Comparison of ENCODE assay signal across 8 cellular contexts in the genomic region with DNA sequence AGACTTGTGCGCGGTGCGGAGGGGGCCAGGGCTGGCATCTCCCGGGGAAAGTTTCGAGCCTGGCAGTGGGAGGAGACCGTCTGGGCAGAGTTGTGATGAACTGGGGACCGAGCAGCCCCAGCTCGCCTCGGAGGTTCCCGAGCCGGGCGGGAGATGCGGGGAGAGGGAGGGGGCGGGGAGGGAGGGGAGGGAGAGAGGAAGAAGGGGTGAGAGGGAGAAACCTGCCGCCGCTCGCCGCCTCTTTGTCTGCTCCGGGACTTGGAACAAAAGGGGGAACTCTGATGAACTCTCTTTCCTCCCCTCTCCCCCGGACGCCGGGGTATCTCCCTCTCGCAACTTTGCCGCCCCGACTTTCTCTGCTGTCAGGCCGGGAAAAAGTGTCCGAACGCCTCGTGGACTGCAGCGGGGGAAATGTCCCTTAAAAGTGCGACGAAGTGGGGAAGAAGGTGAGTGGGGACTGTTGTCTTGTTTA.
A peak's percentile ranks its signal among the peaks of the same experiment; 100 is the strongest.
DNase-seq lines count a peak whose midpoint lies in the region; ATAC-seq and TF ChIP-seq lines count a peak whose summit lies in the region.

No MANE protein-coding gene starts in this region.

- TF ChIP-seq POLR2A in esophagus squamous epithelium (IDR thresholded peaks at IDR 0.05), result no peak

- no peaks in the 10 kb centered on the region for H3K36me3 ChIP-seq in esophagus squamous epithelium

- WGBS in esophagus squamous epithelium, 2 donors, result 0 to 7% methylated on average over 3 to 15 of the region's 32 CpGs

- no peaks in the 10 kb centered on the region for H3K9me3 ChIP-seq in esophagus squamous epithelium

- ATAC-seq in omental fat pad (ENCODE audit: low FRiP score), result peak; percentile 37

- TF ChIP-seq CTCF in esophagus squamous epithelium (IDR thresholded peaks at IDR 0.05) (no peak), omental fat pad (IDR thresholded peaks at IDR 0.05) (no peak)

- intact Hi-C loops in esophagus squamous epithelium (cut with DNase I), result no loop called here

- H3K27me3 ChIP-seq in esophagus squamous epithelium, result peaks cover 0 to 56% (median 0%) of the 10 kb centered on the region in 4 donors

- peak overlapping the region; percentile 44 to 81 (median 79) for H3K27ac ChIP-seq in esophagus squamous epithelium

- H3K4me3 ChIP-seq in esophagus squamous epithelium, result peak overlapping the region; percentile 28 to 77 (median 52)

- peak; percentile 38 for DNase-seq in D341Med (ENCODE audit: low spot score)
- peak; percentile 23 for DNase-seq in NCI-H2171 treated with DMSO at 0.1 percent for 48 hours (lab: John Stamatoyannopoulos, UW)
- DNase-seq in esophagus squamous epithelium (lab: John Stamatoyannopoulos, UW), result no peak
- no peak for DNase-seq in omental fat pad (ENCODE audit: low spot score)
- DNase-seq in LoVo (ENCODE audit: low spot score), result no peak
- no peak for DNase-seq in SKM-1 treated with dmso at 0.1 percent for 144 hours (lab: John Stamatoyannopoulos, UW; ENCODE audit: unreplicated experiment)
- no peak for DNase-seq in stimulated activated CD4-positive, alpha-beta T cell treated with anti-CD3 and anti-CD28 coated beads, Interleukin-4, amount 100 ng/mL, for 1 hour
- no peak for DNase-seq in NCI-H1930 (lab: John Stamatoyannopoulos, UW)

- peaks cover 7 to 37% (median 18%) of the 10 kb centered on the region in 3 donors for H3K4me1 ChIP-seq in esophagus squamous epithelium

Comparison
In these comparisons a context has a peak if more than half of its experiments do, and no peak if none do; other contexts are left out.
1. DNase-seq: peak in D341Med (single experiment) and NCI-H2171 treated with DMSO at 0.1 percent for 48 hours (single experiment); none in esophagus squamous epithelium (single experiment), omental fat pad (single experiment), LoVo (single experiment), SKM-1 treated with dmso at 0.1 percent for 144 hours (single experiment), stimulated activated CD4-positive, alpha-beta T cell treated with anti-CD3 and anti-CD28 coated beads, Interleukin-4, amount 100 ng/mL, for 1 hour (single experiment) and NCI-H1930 (0 of 2).